Comparison of ENCODE assay signal across 10 cellular contexts in genomic region chr6:137824502-137824879, GRCh38. TPM values are rescaled to one million over a fixed set of nuclear protein-coding genes. Genes with fewer than 3 reads are reported as not detected.
DNase-seq lines count a peak whose midpoint lies in the region; ATAC-seq, FAIRE-seq and TF ChIP-seq lines count a peak whose summit lies in the region.
"Had no signal": no experiment of that assay in that cellular context is flagged by ENCODE, and none has a peak within 500 bp of the region (broad histone marks: within the 10 kb centered on the region; RNA-seq: fewer than 3 reads in every experiment).

No MANE protein-coding gene starts in this region.

- TF ChIP-seq EP300 in GM12878 (IDR thresholded peaks at IDR 0.05; ENCODE audit: borderline replicate concordance in 1 of 2, control insufficient read depth in 1 of 2, low read depth in 2 of 2, low read length in 2 of 2) = no peak

- peak overlapping the region; percentile 92 for H3K27ac Mint-ChIP-seq in MCF 10A (ENCODE audit: low read depth, unreplicated experiment)
- H3K27ac Mint-ChIP-seq in type B pancreatic cell = peak overlapping the region; percentile 99

- no peaks in the 10 kb centered on the region for H3K27me3 Mint-ChIP-seq in MCF 10A (ENCODE audit: insufficient read depth, unreplicated experiment)
- H3K27me3 Mint-ChIP-seq in type B pancreatic cell = no peaks in the 10 kb centered on the region

- peaks cover 9% of the 10 kb centered on the region for H3K36me3 Mint-ChIP-seq in MCF 10A (ENCODE audit: insufficient read depth, unreplicated experiment)
- peaks cover 4% of the 10 kb centered on the region for H3K36me3 Mint-ChIP-seq in type B pancreatic cell

- H4K20me1 ChIP-seq in GM12878 (ENCODE audit: control insufficient read depth, insufficient read depth) = no peaks in the 10 kb centered on the region

- CTCF ChIA-PET in MCF 10A (lab: Yijun Ruan, JAX) = interaction anchor here (0.6 to 1.2 kb wide), 5 partner anchors 28 to 282 kb away, joined by 3 to 5 read pairs (median 3); partner anchors contain the start of gene TNFAIP3
- CTCF ChIA-PET in GM12878 (lab: Yijun Ruan, JAX) = interaction anchor here (0.9 to 2.7 kb wide), 5 partner anchors 8 to 46 kb away, joined by 3 to 8 read pairs (median 5); no protein-coding TSS in a partner anchor

- POLR2A ChIA-PET in MCF 10A (lab: Yijun Ruan, JAX) (interaction anchor here (0.6 to 3.6 kb wide), 6 partner anchors 12 to 116 kb away, joined by 3 to 25 read pairs (median 4); no protein-coding TSS in a partner anchor), GM12878 (lab: Charles Lee) (interaction anchor here (0.6 to 10.3 kb wide), 5 partner anchors 8 to 42 kb away, joined by 3 to 95 read pairs (median 8); partner anchors contain the start of gene TNFAIP3)

- H3K9ac ChIP-seq in GM12878 (ENCODE audit: control insufficient read depth, insufficient read depth, low read length) = no peak overlapping the region
- H3K9ac ChIP-seq in muscle layer of colon (ENCODE audit: low read length) = no peak overlapping the region

- H3K27ac ChIP-seq in breast epithelium = peak overlapping the region in 1 of 2 donors; percentile 8
- no peak overlapping the region for H3K27ac ChIP-seq in GM12878 (ENCODE audit: control insufficient read depth, insufficient read depth)
- H3K27ac ChIP-seq in muscle layer of colon (ENCODE audit: low read depth, low read length) = peak overlapping the region; percentile 28

- no peaks in the 10 kb centered on the region for H3K9me3 ChIP-seq in breast epithelium
- H3K9me3 ChIP-seq in GM12878 (replicated peaks; ENCODE audit: control insufficient read depth, insufficient read depth, low read length) = no peaks in the 10 kb centered on the region; the same call in 2 of the 3 replicates
- no peaks in the 10 kb centered on the region for H3K9me3 ChIP-seq in muscle layer of colon (ENCODE audit: low read length)

- H3K27me3 ChIP-seq in breast epithelium (no peaks in the 10 kb centered on the region), GM12878 (replicated peaks in 1 of 2; ENCODE audit: control insufficient read depth in 2 of 2, insufficient read depth in 2 of 2, low read length in 1 of 2) (no peaks in the 10 kb centered on the region), muscle layer of colon (ENCODE audit: control insufficient read depth in 1 of 2, insufficient read depth in 2 of 2, low read length in 2 of 2) (no peaks in the 10 kb centered on the region)

- 77% methylated on average over 2 of the region's 2 CpGs for WGBS in GM12878 (ENCODE audit: insufficient coverage, insufficient replicate concordance, low lambda C conversion rate, missing lambda C conversion rate)

- in situ Hi-C loops in GM12878 (cut with MboI) = no loop called here

- no peak for FAIRE-seq in GM12878 (lab: Jason Lieb, UNC)
- FAIRE-seq: G401.6 had no signal

- H3K9me3 Mint-ChIP-seq in MCF 10A (ENCODE audit: unreplicated experiment) (no peaks in the 10 kb centered on the region), type B pancreatic cell (no peaks in the 10 kb centered on the region)

- peak overlapping the region; percentile 81 for H2AFZ ChIP-seq in GM12878 (ENCODE audit: control insufficient read depth, low read depth, low read length)

- H3K4me3 ChIP-seq in breast epithelium = no peak overlapping the region
- no peak overlapping the region for H3K4me3 ChIP-seq in GM12878
- H3K4me3 ChIP-seq in muscle layer of colon (ENCODE audit: low read depth in 1 of 2, low read length in 2 of 2) = peak overlapping the region in 1 of 2 donors; percentile 4

- intact Hi-C loops in MCF 10A (cut with micrococcal nuclease) = no loop called here
- intact Hi-C loops in breast epithelium (cut with DNase I; ENCODE audit: low total_unique reads) = no loop called here
- intact Hi-C loops in GM12878 (cut with micrococcal nuclease; ENCODE audit: unreplicated experiment) = no loop called here

- no peak for TF ChIP-seq RAD21 in GM12878 (IDR thresholded peaks at IDR 0.05; ENCODE audit: insufficient read depth, low read depth, low read length)

- TF ChIP-seq CTCF in MCF 10A (IDR thresholded peaks at IDR 0.05; ENCODE audit: unreplicated experiment) (no peak), breast epithelium (IDR thresholded peaks at IDR 0.05) (no peak), GM12878 (IDR thresholded peaks at IDR 0.05 in 2 of 3, conservative IDR thresholded peaks at IDR 0.05 in 1 of 3; ENCODE audit: control insufficient read depth in 2 of 3, extremely low read depth in 1 of 3, insufficient read depth in 1 of 3, low read depth in 3 of 3, low read length in 3 of 3) (no peak), type B pancreatic cell (conservative IDR thresholded peaks at IDR 0.05) (no peak)

- no peaks in the 10 kb centered on the region for H3K36me3 ChIP-seq in breast epithelium
- H3K36me3 ChIP-seq in GM12878 (ENCODE audit: control insufficient read depth in 2 of 2, insufficient read depth in 2 of 2, low read length in 1 of 2) = no peaks in the 10 kb centered on the region
- H3K36me3 ChIP-seq in muscle layer of colon (ENCODE audit: insufficient read depth, low read length) = no peaks in the 10 kb centered on the region

- H3K4me1 ChIP-seq in breast epithelium = no peaks in the 10 kb centered on the region
- H3K4me1 ChIP-seq in GM12878 (ENCODE audit: control insufficient read depth, insufficient read depth, low read length) = peaks cover 36% of the 10 kb centered on the region
- peaks cover 33% of the 10 kb centered on the region for H3K4me1 ChIP-seq in muscle layer of colon (ENCODE audit: insufficient read depth, low read length)

- H3K4me3 Mint-ChIP-seq in MCF 10A (ENCODE audit: unreplicated experiment) (no peak overlapping the region), type B pancreatic cell (peak overlapping the region; percentile 71)

- SMC1A ChIA-PET in GM12878 (lab: Charles Lee; ENCODE audit: uncharacterized antibody, unreplicated experiment) = interaction anchor here (0.9 to 9.5 kb wide), 18 partner anchors 12 to 120 kb away, joined by 3 to 86 read pairs (median 4); no protein-coding TSS in a partner anchor

- DNase-seq in MCF 10A (ENCODE audit: unreplicated experiment) (no peak), breast epithelium (ENCODE audit: low spot score in 2 of 2) (no peak), GM12878 (ENCODE audit: low read depth, low spot score) (no peak), type B pancreatic cell (ENCODE audit: extremely low spot score, unreplicated experiment) (no peak), NCI-H128 (lab: John Stamatoyannopoulos, UW; ENCODE audit: unreplicated experiment) (no peak)
- DNase-seq: NCI-H1436 treated with DMSO at 0.1 percent for 48 hours had no signal

- ATAC-seq in GM12878 = no peak
- no peak for ATAC-seq in HG03095 (IDR thresholded peaks at IDR 0.05; ENCODE audit: unreplicated experiment)
- no peak for ATAC-seq in HG02884 (IDR thresholded peaks at IDR 0.05; ENCODE audit: unreplicated experiment)

- TF ChIP-seq POLR2A in breast epithelium (IDR thresholded peaks at IDR 0.05) = no peak
- TF ChIP-seq POLR2A in GM12878 (IDR thresholded peaks at IDR 0.05; ENCODE audit: low read depth, low read length) = no peak

- no peaks in the 10 kb centered on the region for H3K79me2 ChIP-seq in GM12878 (ENCODE audit: control insufficient read depth, insufficient read depth, low read length)

- no peak overlapping the region for H3K4me2 ChIP-seq in GM12878 (ENCODE audit: control insufficient read depth, insufficient read depth)

- RAD21 ChIA-PET in GM12878 (lab: Charles Lee; ENCODE audit: unreplicated experiment) = interaction anchor here (0.6 to 3.6 kb wide), 8 partner anchors 8 to 116 kb away, joined by 3 to 18 read pairs (median 6); no protein-coding TSS in a partner anchor

- H3K4me1 Mint-ChIP-seq in MCF 10A (ENCODE audit: insufficient read depth, unreplicated experiment) = peaks cover 38% of the 10 kb centered on the region
- H3K4me1 Mint-ChIP-seq in type B pancreatic cell (ENCODE audit: unreplicated experiment) = peaks cover 29% of the 10 kb centered on the region

- BruUV-seq in MCF 10A (replicated peaks; lab: Mats Ljungman, UMichigan) (no TSS peak), GM12878 (replicated peaks; lab: Mats Ljungman, UMichigan) (no TSS peak)

TF ChIP-seq in GM12878, 131 proteins besides CTCF, POLR2A, EP300 and RAD21 (continues in another document):
- no peak for TF ChIP-seq TAF1 (IDR thresholded peaks at IDR 0.05; ENCODE audit: borderline replicate concordance, low read depth, low read length)
- TF ChIP-seq HDAC2 (IDR thresholded peaks at IDR 0.05) = no peak
- TF ChIP-seq NFXL1 (IDR thresholded peaks at IDR 0.05; ENCODE audit: borderline replicate concordance) = no peak
- TF ChIP-seq NBN (IDR thresholded peaks at IDR 0.05) = no peak
- TF ChIP-seq RFX5 (IDR thresholded peaks at IDR 0.05; ENCODE audit: low read depth, low read length) = no peak
- no peak for TF ChIP-seq HDAC6 (IDR thresholded peaks at IDR 0.05; ENCODE audit: unreplicated experiment)
- no peak for TF ChIP-seq TARDBP (IDR thresholded peaks at IDR 0.05; ENCODE audit: borderline replicate concordance)
- no peak for TF ChIP-seq ZSCAN29 (IDR thresholded peaks at IDR 0.05)
- TF ChIP-seq CHD1 (IDR thresholded peaks at IDR 0.05; ENCODE audit: low read depth, low read length) = no peak

RNA-seq across cellular contexts. Expression of gene TNFAIP3, which starts 42.6 kb away (rescaled TPM):
- total RNA-seq in MCF 10A (2022) (38.2 and 52.8 TPM in 2 replicates), breast epithelium (10 to 100 TPM; 21.3 to 50.5 (median 25.9) TPM), GM12878 (2014; rRNA removed) (84.0 and 96.8 TPM in 2 replicates), GM12878 (2014; rRNA removed; fragmentation: Illumina TruSeq; extraction: Trizol) (81.4 and 82.4 TPM in 2 replicates), GM12878 (2021) (220 and 229 TPM in 2 replicates), type B pancreatic cell (ENCODE audit: low replicate concordance) (15.2 and 54.4 TPM in 2 replicates)
- 258 and 260 TPM in 2 replicates for total RNA-seq in GM12878 (2013; cell fraction: nucleolus; rRNA removed)
- polyA plus RNA-seq in GM12878 (2011; ENCODE audit: low read depth) = 59.4 TPM
- polyA plus RNA-seq in GM12878 (2011; rRNA removed) (308 and 350 TPM in 2 replicates), GM12878 (2014; fragmentation: Illumina TruSeq; extraction: Trizol) (149 and 171 TPM in 2 replicates), GM12878 (2014; fragmentation: Nextera tagmentation; extraction: Ambion mirVana) (10 to 100 TPM; 18.0 to 31.5 TPM), GM12878 (2014; rRNA removed) (138 and 149 TPM in 2 replicates), GM12878 (2016; fragmentation: Nextera tagmentation; extraction: Ambion mirVana) (100 to 1,000 TPM; 126 to 128 TPM)
- 204 and 210 TPM in 2 replicates for polyA plus RNA-seq in GM12878 (2011; cell fraction: cytosol; rRNA removed)
- 565 and 695 TPM in 2 replicates for polyA plus RNA-seq in GM12878 (2011; cell fraction: nucleus; rRNA removed)
- 64.6 and 107 TPM in 2 replicates for polyA plus RNA-seq in GM12878 (2012)
- polyA minus RNA-seq in GM12878 (2011; rRNA and poly(A)+ RNA removed) = 268 and 281 TPM in 2 replicates
- polyA minus RNA-seq in GM12878 (2011; cell fraction: cytosol; rRNA and poly(A)+ RNA removed) = 95.9 and 104 TPM in 2 replicates
- 243 and 270 TPM in 2 replicates for polyA minus RNA-seq in GM12878 (2011; cell fraction: nucleus; rRNA and poly(A)+ RNA removed)
